Comparison of ENCODE assay signal across 19 cellular contexts in the genomic region with DNA sequence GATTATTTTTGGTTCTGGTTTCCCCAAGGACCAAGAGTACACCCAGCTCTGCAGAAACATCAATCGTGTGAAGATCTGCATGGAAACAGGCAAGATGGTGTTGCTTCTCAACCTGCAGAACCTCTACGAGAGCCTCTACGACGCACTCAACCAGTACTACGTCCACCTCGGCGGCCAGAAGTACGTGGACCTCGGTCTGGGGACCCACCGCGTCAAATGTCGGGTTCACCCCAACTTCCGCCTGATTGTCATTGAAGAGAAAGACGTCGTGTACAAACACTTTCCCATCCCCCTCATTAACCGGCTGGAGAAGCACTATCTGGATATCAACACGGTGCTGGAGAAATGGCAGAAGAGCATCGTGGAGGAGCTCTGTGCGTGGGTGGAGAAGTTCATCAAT.
DNase-seq lines count a peak whose midpoint lies in the region; ATAC-seq and TF ChIP-seq lines count a peak whose summit lies in the region.
"Had no signal": no experiment of that assay in that cellular context is flagged by ENCODE, and none has a peak within 500 bp of the region (broad histone marks: within the 10 kb centered on the region; RNA-seq: fewer than 3 reads in every experiment).

No MANE protein-coding gene starts in this region.

- no peak overlapping the region for H3K4me3 Mint-ChIP-seq in activated naive CD4-positive, alpha-beta T cell treated with anti-CD3 and anti-CD28 coated beads, Interleukin-2, amount 10 ng/mL, durations not matched to agents 7 days and 5 days
- no peak overlapping the region for H3K4me3 Mint-ChIP-seq in activated T-helper 17 cell treated with anti-CD3 and anti-CD28 coated beads, Interleukin-2, amount 50 U/mL, for 72 hours
- peak overlapping the region; percentile 81 for H3K4me3 Mint-ChIP-seq in endothelial cell (ENCODE audit: unreplicated experiment)

- ATAC-seq in activated naive CD4-positive, alpha-beta T cell treated with anti-CD3 and anti-CD28 coated beads, Interleukin-2, amount 50 U/mL, for 72 hours, result no peak
- no peak for ATAC-seq in activated T-helper 17 cell treated with anti-CD3 and anti-CD28 coated beads, Interleukin-2, amount 50 U/mL, for 72 hours (replicated peaks)
- ATAC-seq: HepG2 had no signal

- CTCF ChIA-PET in activated naive CD4-positive, alpha-beta T cell treated with anti-CD3 and anti-CD28 coated beads, Interleukin-2, amount 10 ng/mL, durations not matched to agents 7 days and 5 days (lab: Charles Lee), result no interaction called here

- H3K4me3 ChIP-seq in spleen (no peak overlapping the region), adrenal gland (no peak overlapping the region)
- H3K4me3 ChIP-seq: PC-9 had no signal

- H3K36me3 ChIP-seq in spleen, result peaks cover 25 to 100% (median 100%) of the 10 kb centered on the region in 6 donors
- peaks cover 0 to 100% of the 10 kb centered on the region in 2 donors for H3K36me3 ChIP-seq in adrenal gland (replicated peaks in 1 of 2)

- intact Hi-C loops in spleen (cut with DNase I; ENCODE audit: low total_unique reads), result no loop called here
- intact Hi-C loops in adrenal gland (cut with DNase I), result no loop called here

- H3K4me1 ChIP-seq in spleen (no peaks in the 10 kb centered on the region), adrenal gland (replicated peaks in 1 of 2) (no peaks in the 10 kb centered on the region)

- WGBS in spleen, 5 donors, result 92 to 97% (median 95%) methylated on average over 19 of the region's 19 CpGs
- 94 to 96% (median 95%) methylated on average over 19 of the region's 19 CpGs for WGBS in adrenal gland, 4 donors

- no peak for TF ChIP-seq CTCF in endothelial cell (IDR thresholded peaks at IDR 0.05; ENCODE audit: unreplicated experiment)
- no peak for TF ChIP-seq CTCF in spleen (IDR thresholded peaks at IDR 0.05 in 8 of 11, conservative IDR thresholded peaks at IDR 0.05 in 3 of 11)
- TF ChIP-seq CTCF in adrenal gland (IDR thresholded peaks at IDR 0.05), result no peak

- H3K27ac ChIP-seq in spleen (no peak overlapping the region), adrenal gland (no peak overlapping the region)
- H3K27ac ChIP-seq: PC-9 had no signal

- H3K27ac Mint-ChIP-seq in activated naive CD4-positive, alpha-beta T cell treated with anti-CD3 and anti-CD28 coated beads, Interleukin-2, amount 10 ng/mL, durations not matched to agents 7 days and 5 days, result peak overlapping the region; percentile 15
- H3K27ac Mint-ChIP-seq in activated naive CD4-positive, alpha-beta T cell treated with anti-CD3 and anti-CD28 coated beads, Interleukin-2, amount 50 U/mL, for 72 hours, result peak overlapping the region in 1 of 2 donors; percentile 94
- H3K27ac Mint-ChIP-seq in activated T-helper 17 cell treated with anti-CD3 and anti-CD28 coated beads, Interleukin-2, amount 50 U/mL, for 72 hours, result peak overlapping the region; percentile 85
- H3K27ac Mint-ChIP-seq in endothelial cell (ENCODE audit: unreplicated experiment), result no peak overlapping the region

- H3K27me3 ChIP-seq in spleen (replicated peaks in 1 of 7), result no peaks in the 10 kb centered on the region
- no peaks in the 10 kb centered on the region for H3K27me3 ChIP-seq in adrenal gland

- peaks cover 5% of the 10 kb centered on the region for H3K4me1 Mint-ChIP-seq in activated naive CD4-positive, alpha-beta T cell treated with anti-CD3 and anti-CD28 coated beads, Interleukin-2, amount 10 ng/mL, durations not matched to agents 7 days and 5 days
- H3K4me1 Mint-ChIP-seq in activated T-helper 17 cell treated with anti-CD3 and anti-CD28 coated beads, Interleukin-2, amount 50 U/mL, for 72 hours, result peaks cover 17% of the 10 kb centered on the region
- H3K4me1 Mint-ChIP-seq in endothelial cell (ENCODE audit: unreplicated experiment), result peaks cover 3% of the 10 kb centered on the region

- no peaks in the 10 kb centered on the region for H3K9me3 ChIP-seq in spleen
- no peaks in the 10 kb centered on the region for H3K9me3 ChIP-seq in adrenal gland (replicated peaks in 1 of 3)

- no peak for DNase-seq in activated naive CD4-positive, alpha-beta T cell treated with anti-CD3 and anti-CD28 coated beads, Interleukin-2, amount 10 ng/mL, durations not matched to agents 7 days and 5 days
- no peak for DNase-seq in activated naive CD4-positive, alpha-beta T cell treated with anti-CD3 and anti-CD28 coated beads, Interleukin-2, amount 50 U/mL, for 72 hours (ENCODE audit: low spot score in 2 of 2)
- DNase-seq in endothelial cell (ENCODE audit: low spot score) (no peak), spleen (peak; percentile 23), cerebellar nuclear complex (lab: John Stamatoyannopoulos, UW) (no peak), NCI-H526 treated with DMSO at 0.1 percent for 48 hours (lab: John Stamatoyannopoulos, UW) (no peak), adrenal gland (no peak)
- DNase-seq: ACHN, C1 segment of cervical spinal cord, DMS79, GOT3, KG1, NCI-H1417, NCI-H187, NCI-H2107, NCI-H510A treated with DMSO at 0.1 percent for 48 hours, PC-9 had no signal

- peaks cover 87% of the 10 kb centered on the region for H3K36me3 Mint-ChIP-seq in activated naive CD4-positive, alpha-beta T cell treated with anti-CD3 and anti-CD28 coated beads, Interleukin-2, amount 10 ng/mL, durations not matched to agents 7 days and 5 days
- peaks cover 58 to 65% of the 10 kb centered on the region in 2 donors for H3K36me3 Mint-ChIP-seq in activated naive CD4-positive, alpha-beta T cell treated with anti-CD3 and anti-CD28 coated beads, Interleukin-2, amount 50 U/mL, for 72 hours
- H3K36me3 Mint-ChIP-seq in activated T-helper 17 cell treated with anti-CD3 and anti-CD28 coated beads, Interleukin-2, amount 50 U/mL, for 72 hours (ENCODE audit: low read depth), result peaks cover 100% of the 10 kb centered on the region
- H3K36me3 Mint-ChIP-seq in endothelial cell (ENCODE audit: low read depth, unreplicated experiment), result peaks cover 79% of the 10 kb centered on the region

- H3K9me3 Mint-ChIP-seq in activated naive CD4-positive, alpha-beta T cell treated with anti-CD3 and anti-CD28 coated beads, Interleukin-2, amount 10 ng/mL, durations not matched to agents 7 days and 5 days, result no peaks in the 10 kb centered on the region
- H3K9me3 Mint-ChIP-seq in activated naive CD4-positive, alpha-beta T cell treated with anti-CD3 and anti-CD28 coated beads, Interleukin-2, amount 50 U/mL, for 72 hours, result no peaks in the 10 kb centered on the region
- no peaks in the 10 kb centered on the region for H3K9me3 Mint-ChIP-seq in activated T-helper 17 cell treated with anti-CD3 and anti-CD28 coated beads, Interleukin-2, amount 50 U/mL, for 72 hours
- no peaks in the 10 kb centered on the region for H3K9me3 Mint-ChIP-seq in endothelial cell (ENCODE audit: unreplicated experiment)

- H3K27me3 Mint-ChIP-seq in activated naive CD4-positive, alpha-beta T cell treated with anti-CD3 and anti-CD28 coated beads, Interleukin-2, amount 10 ng/mL, durations not matched to agents 7 days and 5 days, result no peaks in the 10 kb centered on the region
- H3K27me3 Mint-ChIP-seq in activated T-helper 17 cell treated with anti-CD3 and anti-CD28 coated beads, Interleukin-2, amount 50 U/mL, for 72 hours, result no peaks in the 10 kb centered on the region
- H3K27me3 Mint-ChIP-seq in endothelial cell (ENCODE audit: unreplicated experiment), result peaks cover 6% of the 10 kb centered on the region

- TF ChIP-seq POLR2A in spleen (IDR thresholded peaks at IDR 0.05), result no peak
- TF ChIP-seq POLR2A in adrenal gland (IDR thresholded peaks at IDR 0.05), result no peak
